ENCODE assay signal across 1 cellular context in the genomic region with DNA sequence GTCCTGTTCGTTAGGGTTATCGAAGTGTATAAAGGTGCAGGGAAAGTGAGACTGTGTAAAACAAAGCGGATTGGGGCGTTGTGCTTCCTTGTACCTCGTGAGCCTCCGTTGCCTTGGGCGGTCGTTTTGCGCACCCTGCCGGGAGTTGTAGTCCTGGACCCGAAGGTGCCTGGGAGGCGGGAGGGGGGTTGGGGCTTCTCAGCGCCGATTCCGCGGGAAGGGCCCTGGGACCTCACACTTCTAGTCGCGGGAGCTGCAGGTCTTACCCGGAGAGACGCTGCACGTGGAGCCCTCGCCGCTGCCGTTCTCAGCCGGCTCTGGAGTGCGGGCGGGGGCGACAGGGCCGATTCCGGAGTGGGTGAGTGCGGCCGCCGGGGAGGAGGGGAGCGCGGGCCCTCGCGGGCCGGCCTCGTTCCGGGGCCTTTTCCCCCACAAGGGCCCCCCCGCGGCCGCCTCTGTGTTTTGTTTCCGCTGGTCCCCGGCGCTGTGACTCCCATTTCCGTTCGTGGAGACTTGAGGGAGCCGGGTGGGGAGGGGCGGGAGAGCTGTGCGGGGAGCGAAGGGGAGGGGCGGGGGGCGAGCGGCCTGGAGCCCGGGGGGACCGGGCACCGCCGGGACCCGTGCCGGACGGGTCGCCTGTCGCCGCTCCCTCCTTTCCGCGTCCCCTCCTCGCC.
TF ChIP-seq lines count a peak whose summit lies in the region.

No MANE protein-coding gene starts in this region.

TF ChIP-seq in HEK293, 187 proteins besides CTCF, POLR2A, EP300 and RAD21 (continued from another document and continues in another):
- TF ChIP-seq PRDM10 (tag by site-specific recombination; IDR thresholded peaks at IDR 0.05) (peak; percentile 71), TCF7L2 (IDR thresholded peaks at IDR 0.05; ENCODE audit: borderline replicate concordance, low read depth, low read length) (no peak), ZNF549 (tag by site-specific recombination; IDR thresholded peaks at IDR 0.05) (no peak), ZBTB11 (tag by site-specific recombination; conservative IDR thresholded peaks at IDR 0.05; ENCODE audit: low read depth) (no peak; the same call in none of the 2 replicates), KLF8 (tag by site-specific recombination; IDR thresholded peaks at IDR 0.05) (peak; percentile 81; the same call in 1 of the 2 replicates), ZNF513 (tag by site-specific recombination; IDR thresholded peaks at IDR 0.05) (no peak; the same call in 1 of the 2 replicates), ZNF544 (tag by site-specific recombination; IDR thresholded peaks at IDR 0.05) (no peak), ZNF654 (tag by site-specific recombination; IDR thresholded peaks at IDR 0.05; ENCODE audit: low read depth) (no peak), ZNF629 (tag by site-specific recombination; IDR thresholded peaks at IDR 0.05) (peak; percentile 44; the same call in 1 of the 2 replicates), ZNF768 (tag by site-specific recombination; IDR thresholded peaks at IDR 0.05) (no peak), PRDM4 (tag by site-specific recombination; IDR thresholded peaks at IDR 0.05) (peak; percentile 56), ZNF174 (tag by site-specific recombination; IDR thresholded peaks at IDR 0.05) (no peak), ZNF621 (tag by site-specific recombination; IDR thresholded peaks at IDR 0.05) (no peak), ZNF157 (tag by site-specific recombination; IDR thresholded peaks at IDR 0.05) (no peak), YY1 (tag by site-specific recombination; IDR thresholded peaks at IDR 0.05) (0 out of 2 replicates have a peak, but pooled peaks have one; percentile 38), ZNF664 (tag by site-specific recombination; IDR thresholded peaks at IDR 0.05) (no peak), ZNF10 (tag by site-specific recombination; IDR thresholded peaks at IDR 0.05) (0 out of 2 replicates have a peak, but pooled peaks have one; percentile 7), SP3 (tag by site-specific recombination; IDR thresholded peaks at IDR 0.05) (peak; percentile 81; the same call in 1 of the 2 replicates), ZNF560 (tag by site-specific recombination; IDR thresholded peaks at IDR 0.05; ENCODE audit: borderline replicate concordance) (no peak), ZBTB26 (tag by site-specific recombination; optimal IDR thresholded peaks at IDR 0.05) (peak; percentile 58), ZNF791 (tag by site-specific recombination; IDR thresholded peaks at IDR 0.05) (no peak), ZNF366 (tag by site-specific recombination; conservative IDR thresholded peaks at IDR 0.05) (0 out of 2 replicates have a peak, but pooled peaks have one; percentile 15), SETDB1 (IDR thresholded peaks at IDR 0.05; ENCODE audit: insufficient read length, low read length) (no peak), TRIM28 (IDR thresholded peaks at IDR 0.05; ENCODE audit: borderline replicate concordance, low read length) (0 out of 2 replicates have a peak, but pooled peaks have one; percentile 7), HOXA7 (CRISPR knock-in tag; IDR thresholded peaks at IDR 0.05; ENCODE audit: borderline replicate concordance) (no peak), GFI1B (tag by site-specific recombination; IDR thresholded peaks at IDR 0.05) (no peak), ZNF792 (tag by site-specific recombination; IDR thresholded peaks at IDR 0.05) (0 out of 2 replicates have a peak, but pooled peaks have one; percentile 21), ZNF785 (tag by site-specific recombination; IDR thresholded peaks at IDR 0.05) (no peak), ZNF843 (tag by site-specific recombination; IDR thresholded peaks at IDR 0.05) (no peak), HOXC10 (CRISPR knock-in tag; IDR thresholded peaks at IDR 0.05) (no peak), HOXD13 (CRISPR knock-in tag; IDR thresholded peaks at IDR 0.05; ENCODE audit: borderline replicate concordance) (no peak), MYNN (tag by site-specific recombination; IDR thresholded peaks at IDR 0.05; ENCODE audit: borderline replicate concordance) (no peak), ZNF114 (tag by site-specific recombination; IDR thresholded peaks at IDR 0.05) (no peak), ZNF830 (tag by site-specific recombination; IDR thresholded peaks at IDR 0.05; ENCODE audit: low read depth) (no peak)
- TF ChIP-seq, protein P1, sequence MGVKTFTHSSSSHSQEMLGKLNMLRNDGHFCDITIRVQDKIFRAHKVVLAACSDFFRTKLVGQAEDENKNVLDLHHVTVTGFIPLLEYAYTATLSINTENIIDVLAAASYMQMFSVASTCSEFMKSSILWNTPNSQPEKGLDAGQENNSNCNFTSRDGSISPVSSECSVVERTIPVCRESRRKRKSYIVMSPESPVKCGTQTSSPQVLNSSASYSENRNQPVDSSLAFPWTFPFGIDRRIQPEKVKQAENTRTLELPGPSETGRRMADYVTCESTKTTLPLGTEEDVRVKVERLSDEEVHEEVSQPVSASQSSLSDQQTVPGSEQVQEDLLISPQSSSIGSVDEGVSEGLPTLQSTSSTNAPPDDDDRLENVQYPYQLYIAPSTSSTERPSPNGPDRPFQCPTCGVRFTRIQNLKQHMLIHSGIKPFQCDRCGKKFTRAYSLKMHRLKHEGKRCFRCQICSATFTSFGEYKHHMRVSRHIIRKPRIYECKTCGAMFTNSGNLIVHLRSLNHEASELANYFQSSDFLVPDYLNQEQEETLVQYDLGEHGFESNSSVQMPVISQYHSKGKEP (tag by site-specific recombination; IDR thresholded peaks at IDR 0.05) = no peak
- TF ChIP-seq, protein P2, sequence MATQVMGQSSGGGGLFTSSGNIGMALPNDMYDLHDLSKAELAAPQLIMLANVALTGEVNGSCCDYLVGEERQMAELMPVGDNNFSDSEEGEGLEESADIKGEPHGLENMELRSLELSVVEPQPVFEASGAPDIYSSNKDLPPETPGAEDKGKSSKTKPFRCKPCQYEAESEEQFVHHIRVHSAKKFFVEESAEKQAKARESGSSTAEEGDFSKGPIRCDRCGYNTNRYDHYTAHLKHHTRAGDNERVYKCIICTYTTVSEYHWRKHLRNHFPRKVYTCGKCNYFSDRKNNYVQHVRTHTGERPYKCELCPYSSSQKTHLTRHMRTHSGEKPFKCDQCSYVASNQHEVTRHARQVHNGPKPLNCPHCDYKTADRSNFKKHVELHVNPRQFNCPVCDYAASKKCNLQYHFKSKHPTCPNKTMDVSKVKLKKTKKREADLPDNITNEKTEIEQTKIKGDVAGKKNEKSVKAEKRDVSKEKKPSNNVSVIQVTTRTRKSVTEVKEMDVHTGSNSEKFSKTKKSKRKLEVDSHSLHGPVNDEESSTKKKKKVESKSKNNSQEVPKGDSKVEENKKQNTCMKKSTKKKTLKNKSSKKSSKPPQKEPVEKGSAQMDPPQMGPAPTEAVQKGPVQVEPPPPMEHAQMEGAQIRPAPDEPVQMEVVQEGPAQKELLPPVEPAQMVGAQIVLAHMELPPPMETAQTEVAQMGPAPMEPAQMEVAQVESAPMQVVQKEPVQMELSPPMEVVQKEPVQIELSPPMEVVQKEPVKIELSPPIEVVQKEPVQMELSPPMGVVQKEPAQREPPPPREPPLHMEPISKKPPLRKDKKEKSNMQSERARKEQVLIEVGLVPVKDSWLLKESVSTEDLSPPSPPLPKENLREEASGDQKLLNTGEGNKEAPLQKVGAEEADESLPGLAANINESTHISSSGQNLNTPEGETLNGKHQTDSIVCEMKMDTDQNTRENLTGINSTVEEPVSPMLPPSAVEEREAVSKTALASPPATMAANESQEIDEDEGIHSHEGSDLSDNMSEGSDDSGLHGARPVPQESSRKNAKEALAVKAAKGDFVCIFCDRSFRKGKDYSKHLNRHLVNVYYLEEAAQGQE (tag by site-specific recombination; IDR thresholded peaks at IDR 0.05) = no peak
